Comparison of ENCODE assay signal across 23 cellular contexts in the genomic region with DNA sequence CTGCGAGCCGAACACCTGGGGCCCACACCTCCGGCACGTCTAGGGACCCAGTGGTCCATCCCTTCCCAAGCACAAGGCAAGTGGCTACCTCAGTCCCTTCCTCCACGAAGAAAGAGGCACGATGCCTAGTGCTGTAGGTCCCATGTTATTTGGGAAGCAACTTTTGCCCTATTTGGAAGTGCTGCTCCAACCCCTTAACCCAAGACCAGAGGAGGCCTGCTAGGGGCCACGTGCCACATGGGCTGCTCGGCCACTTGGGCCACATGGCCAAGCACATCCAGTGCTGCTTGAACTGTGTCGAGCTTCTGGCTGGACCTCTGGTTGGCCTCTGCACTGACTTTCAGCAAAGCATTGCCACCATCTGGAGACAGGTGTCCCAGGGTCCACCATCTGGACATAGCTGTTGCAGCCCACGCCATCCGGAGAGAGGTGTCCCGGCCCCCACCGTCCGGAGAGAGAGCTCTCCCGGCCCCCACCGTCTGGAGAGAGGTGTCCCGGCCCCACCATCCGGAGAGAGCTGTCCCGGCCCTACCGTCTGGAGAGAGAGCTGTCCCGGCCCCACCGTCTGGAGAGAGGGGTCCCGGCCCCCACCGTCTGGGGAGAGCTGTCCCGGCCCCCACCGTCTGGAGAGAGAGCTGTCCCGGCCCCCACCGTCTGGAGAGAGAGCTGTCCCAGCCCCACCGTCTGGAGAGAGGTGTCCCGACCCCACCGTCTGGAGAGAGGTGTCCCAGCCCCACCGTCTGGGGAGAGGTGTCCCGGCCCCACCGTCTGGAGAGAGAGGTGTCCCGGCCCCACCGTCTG. TPM values are rescaled to one million over a fixed set of nuclear protein-coding genes. Genes with fewer than 3 reads are reported as not detected.
DNase-seq lines count a peak whose midpoint lies in the region; ATAC-seq, FAIRE-seq and TF ChIP-seq lines count a peak whose summit lies in the region.
"Had no signal": no experiment of that assay in that cellular context is flagged by ENCODE, and none has a peak within 500 bp of the region (broad histone marks: within the 10 kb centered on the region; RNA-seq: fewer than 3 reads in every experiment).

No MANE protein-coding gene starts in this region.

- DNase-seq in cardiac septum (ENCODE audit: low spot score) (peak; percentile 67), left ventricle myocardium inferior (no peak), H9 (peak; percentile 26), HepG2 (ENCODE audit: low spot score) (no peak), NCI-H526 treated with DMSO at 0.1 percent for 48 hours (lab: John Stamatoyannopoulos, UW) (no peak), NCI-H2227 (lab: John Stamatoyannopoulos, UW; ENCODE audit: unreplicated experiment) (no peak), anterior cingulate cortex (lab: John Stamatoyannopoulos, UW) (no peak)
- DNase-seq: ACHN; BE2C; DMS153; EL; KBM-7; NCI-H1048; NCI-H1694; NCI-H2107; NCI-H345; NCI-H69; NK-92 treated with Interleukin-12 subunit alpha and Interleukin-12 subunit beta, amount 100 ng/mL, for 24 hours; OCI-M1; RPMI8226; SJCRH30 had no signal

- H4K20me1 ChIP-seq in H9 (ENCODE audit: control insufficient read depth, insufficient read depth, insufficient read length) = no peaks in the 10 kb centered on the region
- no peaks in the 10 kb centered on the region for H4K20me1 ChIP-seq in HepG2 (ENCODE audit: insufficient read depth, low read length)

- CTCF ChIA-PET in HepG2 (lab: Yijun Ruan, JAX; ENCODE audit: low intra/inter-chr PET ratio, low total read pairs) = no interaction called here

- no peak overlapping the region for H2BK12ac ChIP-seq in H9 (ENCODE audit: insufficient read length, low read depth, low read length)

- H3K4ac ChIP-seq in H9 (ENCODE audit: low read depth, low read length) = no peak overlapping the region

- no peak overlapping the region for H3K14ac ChIP-seq in H9 (ENCODE audit: insufficient read depth, low read length)

- POLR2A ChIA-PET in HepG2 (lab: Yijun Ruan, JAX) = interaction anchor here (0.8 to 2.0 kb wide), 2 partner anchors 34 to 57 kb away, joined by 3 to 7 read pairs; no protein-coding TSS in a partner anchor

- no peak overlapping the region for H3K4me3 Mint-ChIP-seq in H9

- intact Hi-C loops in cardiac septum (cut with DNase I) = no loop called here
- intact Hi-C loops in left ventricle myocardium inferior (cut with micrococcal nuclease) = no loop called here
- intact Hi-C loops in HepG2 (cut with micrococcal nuclease; ENCODE audit: unreplicated experiment) = no loop called here

- H3K4me3 ChIP-seq in left ventricle myocardium inferior (no peak overlapping the region), HepG2 (replicated peaks in 1 of 3; ENCODE audit: insufficient read depth in 1 of 3, low read depth in 2 of 3, low read length in 3 of 3) (no peak overlapping the region)
- H3K4me3 ChIP-seq: SJCRH30 had no signal

- TF ChIP-seq POLR2A in HepG2 (IDR thresholded peaks at IDR 0.05; ENCODE audit: insufficient read depth in 1 of 2, low read depth in 2 of 2, low read length in 2 of 2) = no peak

- H3K9ac ChIP-seq in H9 (ENCODE audit: extremely low read depth, insufficient read length, low read length) (no peak overlapping the region), HepG2 (ENCODE audit: insufficient read depth, low read depth, low read length) (no peak overlapping the region)

- peaks cover 40% of the 10 kb centered on the region for H3K27me3 Mint-ChIP-seq in H9 (ENCODE audit: low read depth)

- no peak overlapping the region for H2AK5ac ChIP-seq in H9 (ENCODE audit: insufficient read length, low read length)

- H3K79me2 ChIP-seq in H9 (ENCODE audit: insufficient read depth, low read length) (no peaks in the 10 kb centered on the region), HepG2 (ENCODE audit: insufficient read depth, low read length) (no peaks in the 10 kb centered on the region)

- peaks cover 32 to 33% of the 10 kb centered on the region in 2 experiments for H3K9me3 Mint-ChIP-seq in H9

- no peak overlapping the region for H3K27ac ChIP-seq in left ventricle myocardium inferior (replicated peaks)
- H3K27ac ChIP-seq in H9 (ENCODE audit: insufficient read length, low read depth, low read length) = no peak overlapping the region
- no peak overlapping the region for H3K27ac ChIP-seq in HepG2 (ENCODE audit: extremely low read length, insufficient read depth, low read length)
- H3K27ac ChIP-seq: SJCRH30 had no signal

- no peaks in the 10 kb centered on the region for H3K23me2 ChIP-seq in H9 (ENCODE audit: insufficient read length, low read depth, low read length, poor library complexity, severe bottlenecking)

- no CpG with 5 or more reads among the region's 36 CpGs for WGBS in H9 (ENCODE audit: extremely low coverage, insufficient read length, low lambda C conversion rate)
- 81% methylated on average over 4 of the region's 36 CpGs for WGBS in HepG2 (ENCODE audit: low lambda C conversion rate)

- no peak overlapping the region for H2BK5ac ChIP-seq in H9 (ENCODE audit: insufficient read length, low read length)

- no peak overlapping the region for H3K4me2 ChIP-seq in H9 (ENCODE audit: insufficient read depth, insufficient read length, low read length)
- H3K4me2 ChIP-seq in HepG2 (ENCODE audit: low read depth, low read length) = no peak overlapping the region

- peaks cover 6 to 15% (median 14%) of the 10 kb centered on the region in 3 experiments; a peak in 6 of 7 replicates for H3K36me3 Mint-ChIP-seq in H9 (ENCODE audit: insufficient read depth in 1 of 3, low read depth in 3 of 3)
- H3K36me3 Mint-ChIP-seq: CD8-positive, alpha-beta memory T cell had no signal

- H3T11ph ChIP-seq in H9 (ENCODE audit: low read length) = no peak overlapping the region

- peaks cover 5 to 11% of the 10 kb centered on the region in 2 experiments for H3K4me1 Mint-ChIP-seq in H9

- no peak overlapping the region for H3K56ac ChIP-seq in H9 (ENCODE audit: insufficient read length, low read depth, low read length)

- H3K27me3 ChIP-seq in left ventricle myocardium inferior (ENCODE audit: low read depth) (peaks cover 71% of the 10 kb centered on the region), H9 (ENCODE audit: insufficient read depth, low read length) (no peaks in the 10 kb centered on the region), HepG2 (ENCODE audit: control insufficient read depth in 1 of 2, insufficient read depth in 2 of 2, low read length in 2 of 2) (peaks cover 10 to 30% of the 10 kb centered on the region in 2 experiments)
- H3K27me3 ChIP-seq: BE2C, SJCRH30 had no signal

- H3K27ac Mint-ChIP-seq in H9 = no peak overlapping the region

- no peak overlapping the region for H4K5ac ChIP-seq in H9 (ENCODE audit: insufficient read length, low read depth, low read length)

- ATAC-seq in HepG2 = no peak

- no peak overlapping the region for H2BK120ac ChIP-seq in H9 (ENCODE audit: low read depth, low read length, poor library complexity, severe bottlenecking)

- H2BK20ac ChIP-seq in H9 (ENCODE audit: low read depth, low read length, poor library complexity, severe bottlenecking) = no peak overlapping the region

- H2AFZ ChIP-seq in H9 (ENCODE audit: low read length) (no peak overlapping the region), HepG2 (ENCODE audit: low read length) (no peak overlapping the region)

- H3K36me3 ChIP-seq in left ventricle myocardium inferior (no peaks in the 10 kb centered on the region), HepG2 (replicated peaks in 1 of 2; ENCODE audit: control insufficient read depth in 1 of 2, insufficient read depth in 2 of 2, low read length in 2 of 2) (no peaks in the 10 kb centered on the region)
- H3K36me3 ChIP-seq: BE2C, SJCRH30 had no signal

- H3K23ac ChIP-seq in H9 (ENCODE audit: insufficient read length, low read depth, low read length) = no peak overlapping the region

- FAIRE-seq in HepG2 (lab: Jason Lieb, UNC) = no peak
- FAIRE-seq: HTR-8/SVneo had no signal

- H3K4me1 ChIP-seq in left ventricle myocardium inferior (no peaks in the 10 kb centered on the region), H9 (ENCODE audit: insufficient read depth, low read length) (no peaks in the 10 kb centered on the region), HepG2 (ENCODE audit: insufficient read depth, low read length) (peaks cover 17% of the 10 kb centered on the region)
- H3K4me1 ChIP-seq: BE2C, SJCRH30 had no signal

- TF ChIP-seq EP300 in HepG2 (IDR thresholded peaks at IDR 0.05; ENCODE audit: low read depth in 2 of 2, low read length in 2 of 2) (no peak), HepG2 (CRISPR knock-in tag; IDR thresholded peaks at IDR 0.05; ENCODE audit: borderline replicate concordance) (no peak)

- TF ChIP-seq CTCF in left ventricle myocardium inferior (IDR thresholded peaks at IDR 0.05; ENCODE audit: borderline replicate concordance) = no peak
- no peak for TF ChIP-seq CTCF in H9 (conservative IDR thresholded peaks at IDR 0.05)
- no peak for TF ChIP-seq CTCF in HepG2 (CRISPR knock-in tag; IDR thresholded peaks at IDR 0.05)

- in situ Hi-C loops in HepG2 (cut with HindIII; ENCODE audit: extremely low pct_ligation_motif_present, low pct_unique_long_range_greater_than_20kb) = no loop called here

- no peak overlapping the region for H3K18ac ChIP-seq in H9 (ENCODE audit: insufficient read length, low read depth, low read length)

- H4K8ac ChIP-seq in H9 (replicated peaks; ENCODE audit: insufficient read length, low read depth, low read length) = no peak overlapping the region

- no TSS peak for BruUV-seq in HepG2 (replicated peaks; lab: Mats Ljungman, UMichigan)

- no peak overlapping the region for H2BK15ac ChIP-seq in H9 (ENCODE audit: low read depth, low read length)

- no peaks in the 10 kb centered on the region for H3K79me1 ChIP-seq in H9 (ENCODE audit: insufficient read depth, low read depth, low read length, poor library complexity, severe bottlenecking)

- H3K9me3 ChIP-seq in left ventricle myocardium inferior (replicated peaks) (peaks cover 14% of the 10 kb centered on the region), H9 (ENCODE audit: control insufficient read depth, low read depth, low read length) (peaks cover 8% of the 10 kb centered on the region), HepG2 (ENCODE audit: low read length) (peaks cover 9% of the 10 kb centered on the region)
- H3K9me3 ChIP-seq: BE2C, SJCRH30 had no signal

- H4K91ac ChIP-seq in H9 (ENCODE audit: insufficient read length, low read depth, low read length) = no peak overlapping the region

- TF ChIP-seq RAD21 in HepG2 (CRISPR knock-in tag; IDR thresholded peaks at IDR 0.05) = no peak

RNA-seq across cellular contexts. Expression of a gene that starts 6.5 kb away (rescaled TPM):
- total RNA-seq in cardiac septum (0.24 TPM), left ventricle myocardium inferior (1.5 TPM), H9 (2021) (101 and 105 TPM in 2 replicates), HepG2 (2016; rRNA removed; fragmentation: Illumina TruSeq; extraction: Trizol) (24.8 and 50.1 TPM in 2 replicates)
- total RNA-seq in HepG2 (2016; cell fraction: cytosol; rRNA removed; fragmentation: Illumina TruSeq; extraction: Trizol; ENCODE audit: low read depth) = 13.7 and 15.2 TPM in 2 replicates
- 20.5 and 56.5 TPM in 2 replicates for total RNA-seq in HepG2 (2016; cell fraction: insoluble cytoplasmic fraction; rRNA removed; fragmentation: Illumina TruSeq; extraction: Trizol)
- 36.4 and 42.9 TPM in 2 replicates for total RNA-seq in HepG2 (2016; cell fraction: membrane; rRNA removed; fragmentation: Illumina TruSeq; extraction: Trizol)
- total RNA-seq in HepG2 (2016; cell fraction: nucleus; rRNA removed; fragmentation: Illumina TruSeq; extraction: Trizol) = 47.2 and 48.9 TPM in 2 replicates
- 30.5 and 34.4 TPM in 2 replicates for polyA plus RNA-seq in HepG2 (2011; rRNA removed)
- 18.4 and 40.1 TPM in 2 replicates for polyA plus RNA-seq in HepG2 (2011; cell fraction: cytosol; rRNA removed)
- 268 and 442 TPM in 2 replicates for polyA plus RNA-seq in HepG2 (2011; cell fraction: nucleus; rRNA removed)
- 19.2 and 34.3 TPM in 2 replicates for polyA plus RNA-seq in HepG2 (2012)
- 11.8 and 14.2 TPM in 2 replicates for polyA plus RNA-seq in HepG2 (2016; cell fraction: cytosol; fragmentation: Illumina TruSeq; extraction: Trizol; ENCODE audit: low read depth)
- polyA plus RNA-seq in HepG2 (2016; cell fraction: insoluble cytoplasmic fraction; fragmentation: Illumina TruSeq; extraction: Trizol; ENCODE audit: low read depth) = 26.0 and 28.4 TPM in 2 replicates
- 26.2 and 30.9 TPM in 2 replicates for polyA plus RNA-seq in HepG2 (2016; cell fraction: membrane; fragmentation: Illumina TruSeq; extraction: Trizol; ENCODE audit: low read depth)
- polyA plus RNA-seq in HepG2 (2016; cell fraction: nucleus; fragmentation: Illumina TruSeq; extraction: Trizol; ENCODE audit: insufficient read depth, low read depth) = 152 and 159 TPM in 2 replicates
- 0.07 and 19.7 TPM in 2 replicates for polyA minus RNA-seq in HepG2 (2011; rRNA and poly(A)+ RNA removed; ENCODE audit: low replicate concordance)
- polyA minus RNA-seq in HepG2 (2011; cell fraction: cytosol; rRNA and poly(A)+ RNA removed) = 10.4 and 11.1 TPM in 2 replicates
- polyA minus RNA-seq in HepG2 (2011; cell fraction: nucleus; rRNA and poly(A)+ RNA removed) = 16.9 and 22.4 TPM in 2 replicates

RNA-seq across cellular contexts. Expression of a gene that starts 31.2 kb away (rescaled TPM):
- total RNA-seq in cardiac septum (0.83 TPM), left ventricle myocardium inferior (0.52 TPM), H9 (2021) (41.7 and 43.8 TPM in 2 replicates), HepG2 (2016; rRNA removed; fragmentation: Illumina TruSeq; extraction: Trizol) (21.1 and 28.7 TPM in 2 replicates)
- 5.8 and 6.9 TPM in 2 replicates for total RNA-seq in HepG2 (2016; cell fraction: cytosol; rRNA removed; fragmentation: Illumina TruSeq; extraction: Trizol; ENCODE audit: low read depth)
- 17.5 and 29.7 TPM in 2 replicates for total RNA-seq in HepG2 (2016; cell fraction: insoluble cytoplasmic fraction; rRNA removed; fragmentation: Illumina TruSeq; extraction: Trizol)
- total RNA-seq in HepG2 (2016; cell fraction: membrane; rRNA removed; fragmentation: Illumina TruSeq; extraction: Trizol) = 13.9 and 14.9 TPM in 2 replicates
- 14.5 and 19.8 TPM in 2 replicates for total RNA-seq in HepG2 (2016; cell fraction: nucleus; rRNA removed; fragmentation: Illumina TruSeq; extraction: Trizol)
- polyA plus RNA-seq in HepG2 (2011; rRNA removed) = 18.0 and 25.1 TPM in 2 replicates
- polyA plus RNA-seq in HepG2 (2011; cell fraction: cytosol; rRNA removed) = 13.8 and 24.2 TPM in 2 replicates
- polyA plus RNA-seq in HepG2 (2011; cell fraction: nucleus; rRNA removed) = 59.8 and 70.5 TPM in 2 replicates
- polyA plus RNA-seq in HepG2 (2012) = 12.9 and 13.0 TPM in 2 replicates
- 4.6 and 4.9 TPM in 2 replicates for polyA plus RNA-seq in HepG2 (2016; cell fraction: cytosol; fragmentation: Illumina TruSeq; extraction: Trizol; ENCODE audit: low read depth)
- 22.3 and 24.1 TPM in 2 replicates for polyA plus RNA-seq in HepG2 (2016; cell fraction: insoluble cytoplasmic fraction; fragmentation: Illumina TruSeq; extraction: Trizol; ENCODE audit: low read depth)
- 7.9 and 9.3 TPM in 2 replicates for polyA plus RNA-seq in HepG2 (2016; cell fraction: membrane; fragmentation: Illumina TruSeq; extraction: Trizol; ENCODE audit: low read depth)
- polyA plus RNA-seq in HepG2 (2016; cell fraction: nucleus; fragmentation: Illumina TruSeq; extraction: Trizol; ENCODE audit: insufficient read depth, low read depth) = 38.2 and 40.1 TPM in 2 replicates
- polyA minus RNA-seq in HepG2 (2011; rRNA and poly(A)+ RNA removed; ENCODE audit: low replicate concordance) = 30.4 and 42.3 TPM in 2 replicates
- 24.6 and 25.2 TPM in 2 replicates for polyA minus RNA-seq in HepG2 (2011; cell fraction: cytosol; rRNA and poly(A)+ RNA removed)
- polyA minus RNA-seq in HepG2 (2011; cell fraction: nucleus; rRNA and poly(A)+ RNA removed) = 9.9 and 14.7 TPM in 2 replicates
- total RNA-seq: CD8-positive, alpha-beta memory T cell; SJCRH30 had no signal

RNA-seq across cellular contexts. Expression of a gene that starts 42.2 kb away (rescaled TPM):
- 260 TPM for total RNA-seq in cardiac septum
- total RNA-seq in left ventricle myocardium inferior = 259 TPM
- 419 and 425 TPM in 2 replicates for total RNA-seq in H9 (2021)
- 30.0 and 52.6 TPM in 2 replicates for total RNA-seq in HepG2 (2016; rRNA removed; fragmentation: Illumina TruSeq; extraction: Trizol)
- 16.1 and 19.2 TPM in 2 replicates for total RNA-seq in HepG2 (2016; cell fraction: cytosol; rRNA removed; fragmentation: Illumina TruSeq; extraction: Trizol; ENCODE audit: low read depth)
- 27.9 and 45.1 TPM in 2 replicates for total RNA-seq in HepG2 (2016; cell fraction: insoluble cytoplasmic fraction; rRNA removed; fragmentation: Illumina TruSeq; extraction: Trizol)
- 15.2 and 16.4 TPM in 2 replicates for total RNA-seq in HepG2 (2016; cell fraction: membrane; rRNA removed; fragmentation: Illumina TruSeq; extraction: Trizol)
- total RNA-seq in HepG2 (2016; cell fraction: nucleus; rRNA removed; fragmentation: Illumina TruSeq; extraction: Trizol) = 36.7 and 42.1 TPM in 2 replicates
- polyA plus RNA-seq in HepG2 (2011; rRNA removed) = 163 and 182 TPM in 2 replicates
- 316 and 459 TPM in 2 replicates for polyA plus RNA-seq in HepG2 (2011; cell fraction: cytosol; rRNA removed)
- polyA plus RNA-seq in HepG2 (2011; cell fraction: nucleus; rRNA removed) = 94.3 and 120 TPM in 2 replicates
- polyA plus RNA-seq in HepG2 (2012) = 183 and 441 TPM in 2 replicates
- 87.8 and 96.5 TPM in 2 replicates for polyA plus RNA-seq in HepG2 (2016; cell fraction: cytosol; fragmentation: Illumina TruSeq; extraction: Trizol; ENCODE audit: low read depth)
- 109 and 136 TPM in 2 replicates for polyA plus RNA-seq in HepG2 (2016; cell fraction: insoluble cytoplasmic fraction; fragmentation: Illumina TruSeq; extraction: Trizol; ENCODE audit: low read depth)
- 64.1 and 65.9 TPM in 2 replicates for polyA plus RNA-seq in HepG2 (2016; cell fraction: membrane; fragmentation: Illumina TruSeq; extraction: Trizol; ENCODE audit: low read depth)
- 219 and 229 TPM in 2 replicates for polyA plus RNA-seq in HepG2 (2016; cell fraction: nucleus; fragmentation: Illumina TruSeq; extraction: Trizol; ENCODE audit: insufficient read depth, low read depth)
- 405 and 668 TPM in 2 replicates for polyA minus RNA-seq in HepG2 (2011; rRNA and poly(A)+ RNA removed; ENCODE audit: low replicate concordance)
- polyA minus RNA-seq in HepG2 (2011; cell fraction: cytosol; rRNA and poly(A)+ RNA removed) = 180 and 184 TPM in 2 replicates
- 31.3 and 46.7 TPM in 2 replicates for polyA minus RNA-seq in HepG2 (2011; cell fraction: nucleus; rRNA and poly(A)+ RNA removed)

RNA-seq across cellular contexts. Expression of a gene that starts 49.0 kb away (rescaled TPM):
- total RNA-seq in cardiac septum (123 TPM), left ventricle myocardium inferior (83.5 TPM), H9 (2021) (498 and 500 TPM in 2 replicates), HepG2 (2016; rRNA removed; fragmentation: Illumina TruSeq; extraction: Trizol) (0.38 TPM in 1 of 2 replicates, not detected in the other)
- not detected in 2 replicates for total RNA-seq in HepG2 (2016; cell fraction: cytosol; rRNA removed; fragmentation: Illumina TruSeq; extraction: Trizol; ENCODE audit: low read depth)
- 0.24 TPM in 1 of 2 replicates, not detected in the other for total RNA-seq in HepG2 (2016; cell fraction: insoluble cytoplasmic fraction; rRNA removed; fragmentation: Illumina TruSeq; extraction: Trizol)
- 0.34 TPM in 1 of 2 replicates, not detected in the other for total RNA-seq in HepG2 (2016; cell fraction: membrane; rRNA removed; fragmentation: Illumina TruSeq; extraction: Trizol)
- not detected in 2 replicates for total RNA-seq in HepG2 (2016; cell fraction: nucleus; rRNA removed; fragmentation: Illumina TruSeq; extraction: Trizol)
- 11.1 and 18.7 TPM in 2 replicates for polyA plus RNA-seq in HepG2 (2011; rRNA removed)
- polyA plus RNA-seq in HepG2 (2011; cell fraction: cytosol; rRNA removed) = 15.6 and 17.2 TPM in 2 replicates
- polyA plus RNA-seq in HepG2 (2011; cell fraction: nucleus; rRNA removed) = 4.5 and 6.7 TPM in 2 replicates
- polyA plus RNA-seq in HepG2 (2012) = 5.0 and 18.1 TPM in 2 replicates
- polyA plus RNA-seq in HepG2 (2016; cell fraction: cytosol; fragmentation: Illumina TruSeq; extraction: Trizol; ENCODE audit: low read depth) = 0.40 and 0.62 TPM in 2 replicates
- polyA plus RNA-seq in HepG2 (2016; cell fraction: insoluble cytoplasmic fraction; fragmentation: Illumina TruSeq; extraction: Trizol; ENCODE audit: low read depth) = not detected in 2 replicates
- polyA plus RNA-seq in HepG2 (2016; cell fraction: membrane; fragmentation: Illumina TruSeq; extraction: Trizol; ENCODE audit: low read depth) = 0.41 TPM in 1 of 2 replicates, not detected in the other
- 0.85 and 1.3 TPM in 2 replicates for polyA plus RNA-seq in HepG2 (2016; cell fraction: nucleus; fragmentation: Illumina TruSeq; extraction: Trizol; ENCODE audit: insufficient read depth, low read depth)
- 15.4 and 536 TPM in 2 replicates for polyA minus RNA-seq in HepG2 (2011; rRNA and poly(A)+ RNA removed; ENCODE audit: low replicate concordance)
- 4.5 and 5.8 TPM in 2 replicates for polyA minus RNA-seq in HepG2 (2011; cell fraction: cytosol; rRNA and poly(A)+ RNA removed)
- 1.5 and 2.7 TPM in 2 replicates for polyA minus RNA-seq in HepG2 (2011; cell fraction: nucleus; rRNA and poly(A)+ RNA removed)

RNA-seq across cellular contexts. Expression of a gene that starts 52.0 kb away (rescaled TPM):
- total RNA-seq in cardiac septum = 33.3 TPM
- 34.9 TPM for total RNA-seq in left ventricle myocardium inferior
- total RNA-seq in H9 (2021) = 85.7 and 89.7 TPM in 2 replicates
- total RNA-seq in HepG2 (2016; rRNA removed; fragmentation: Illumina TruSeq; extraction: Trizol) = 0.80 and 2.1 TPM in 2 replicates
- total RNA-seq in HepG2 (2016; cell fraction: cytosol; rRNA removed; fragmentation: Illumina TruSeq; extraction: Trizol; ENCODE audit: low read depth) = 1.7 and 1.8 TPM in 2 replicates
- total RNA-seq in HepG2 (2016; cell fraction: insoluble cytoplasmic fraction; rRNA removed; fragmentation: Illumina TruSeq; extraction: Trizol) = 1.4 and 2.0 TPM in 2 replicates
- 2.1 and 2.2 TPM in 2 replicates for total RNA-seq in HepG2 (2016; cell fraction: membrane; rRNA removed; fragmentation: Illumina TruSeq; extraction: Trizol)
- 1.8 and 1.9 TPM in 2 replicates for total RNA-seq in HepG2 (2016; cell fraction: nucleus; rRNA removed; fragmentation: Illumina TruSeq; extraction: Trizol)
- polyA plus RNA-seq in HepG2 (2011; rRNA removed) = 1.2 and 2.1 TPM in 2 replicates
- 1.1 and 2.0 TPM in 2 replicates for polyA plus RNA-seq in HepG2 (2011; cell fraction: cytosol; rRNA removed)
- polyA plus RNA-seq in HepG2 (2011; cell fraction: nucleus; rRNA removed) = 4.9 and 10.2 TPM in 2 replicates
- polyA plus RNA-seq in HepG2 (2012) = 1.6 and 2.0 TPM in 2 replicates
- 1.6 and 2.7 TPM in 2 replicates for polyA plus RNA-seq in HepG2 (2016; cell fraction: cytosol; fragmentation: Illumina TruSeq; extraction: Trizol; ENCODE audit: low read depth)
- 1.0 and 2.1 TPM in 2 replicates for polyA plus RNA-seq in HepG2 (2016; cell fraction: insoluble cytoplasmic fraction; fragmentation: Illumina TruSeq; extraction: Trizol; ENCODE audit: low read depth)
- polyA plus RNA-seq in HepG2 (2016; cell fraction: membrane; fragmentation: Illumina TruSeq; extraction: Trizol; ENCODE audit: low read depth) = 2.8 and 4.3 TPM in 2 replicates
- polyA plus RNA-seq in HepG2 (2016; cell fraction: nucleus; fragmentation: Illumina TruSeq; extraction: Trizol; ENCODE audit: insufficient read depth, low read depth) = 5.7 and 7.3 TPM in 2 replicates
- polyA minus RNA-seq in HepG2 (2011; rRNA and poly(A)+ RNA removed; ENCODE audit: low replicate concordance) = 2.3 and 4.3 TPM in 2 replicates
- polyA minus RNA-seq in HepG2 (2011; cell fraction: cytosol; rRNA and poly(A)+ RNA removed) = 1.5 and 1.8 TPM in 2 replicates
- not detected in 2 replicates for polyA minus RNA-seq in HepG2 (2011; cell fraction: nucleus; rRNA and poly(A)+ RNA removed)
- total RNA-seq: SJCRH30 had no signal

Comparison
In these comparisons a context has a peak if more than half of its experiments do, and no peak if none do; other contexts are left out.
1. DNase-seq: peak in cardiac septum (single experiment) and H9 (single experiment); none in left ventricle myocardium inferior (single experiment), HepG2 (single experiment), NCI-H526 treated with DMSO at 0.1 percent for 48 hours (single experiment), NCI-H2227 (single experiment) and anterior cingulate cortex (0 of 58).